ENCODE assay signal across 8 cellular contexts in genomic region chr4:27278615-27279014, GRCh38.
DNase-seq lines count a peak whose midpoint lies in the region; TF ChIP-seq lines count a peak whose summit lies in the region.
"Had no signal": no experiment of that assay in that cellular context is flagged by ENCODE, and none has a peak within 500 bp of the region (broad histone marks: within the 10 kb centered on the region; RNA-seq: fewer than 3 reads in every experiment).

No MANE protein-coding gene starts in this region.

- peaks cover 9% of the 10 kb centered on the region for H3K27me3 Mint-ChIP-seq in nephron progenitor cell (ENCODE audit: low read depth, poor library complexity)
- no peaks in the 10 kb centered on the region for H3K27me3 Mint-ChIP-seq in CD8-positive, alpha-beta memory T cell

- H3K4me3 Mint-ChIP-seq in nephron progenitor cell: no peak overlapping the region
- no peak overlapping the region for H3K4me3 Mint-ChIP-seq in CD8-positive, alpha-beta memory T cell

- no peaks in the 10 kb centered on the region for H3K4me1 Mint-ChIP-seq in nephron progenitor cell
- H3K4me1 Mint-ChIP-seq in CD8-positive, alpha-beta memory T cell: no peaks in the 10 kb centered on the region

- POLR2A ChIA-PET in CD8-positive, alpha-beta memory T cell (lab: Charles Lee): no interaction called here

- H3K27ac Mint-ChIP-seq in nephron progenitor cell: no peak overlapping the region
- no peak overlapping the region for H3K27ac Mint-ChIP-seq in CD8-positive, alpha-beta memory T cell

- CTCF ChIA-PET in CD8-positive, alpha-beta memory T cell (lab: Charles Lee): interaction anchor here (0.6 kb wide), 1 partner anchor 1002 kb away, joined by 3 read pairs; no protein-coding TSS in a partner anchor

- no peaks in the 10 kb centered on the region for H3K4me1 ChIP-seq in CD8-positive, alpha-beta memory T cell (ENCODE audit: insufficient read depth, low read length)

- TF ChIP-seq CTCF in nephron progenitor cell (IDR thresholded peaks at IDR 0.05): no peak

- no peak overlapping the region for H3K27ac ChIP-seq in CD8-positive, alpha-beta memory T cell (ENCODE audit: low read depth, low read length)

- no peaks in the 10 kb centered on the region for H3K27me3 ChIP-seq in CD8-positive, alpha-beta memory T cell (ENCODE audit: insufficient read depth, low read length, poor library complexity, severe bottlenecking)

- H3K36me3 Mint-ChIP-seq in nephron progenitor cell (ENCODE audit: low read depth): no peaks in the 10 kb centered on the region
- no peaks in the 10 kb centered on the region for H3K36me3 Mint-ChIP-seq in CD8-positive, alpha-beta memory T cell

- DNase-seq in GM03348 (ENCODE audit: low spot score) (peak; percentile 39), LHCN-M2 (ENCODE audit: low read depth) (peak; percentile 21), T47D (ENCODE audit: low read depth in 1 of 2, low spot score in 1 of 2) (peak; percentile 1 to 36), nephron progenitor cell (peak; percentile 83), occipital lobe (lab: John Stamatoyannopoulos, UW) (no peak), NCI-H345 (lab: John Stamatoyannopoulos, UW) (no peak)
- no peak for DNase-seq in CD8-positive, alpha-beta memory T cell
- DNase-seq: amniotic stem cell had no signal

- H3K4me3 ChIP-seq in CD8-positive, alpha-beta memory T cell (ENCODE audit: low read length): no peak overlapping the region

- no peaks in the 10 kb centered on the region for H3K9me3 Mint-ChIP-seq in nephron progenitor cell
- H3K9me3 Mint-ChIP-seq in CD8-positive, alpha-beta memory T cell: peaks cover 0 to 4% (median 0%) of the 10 kb centered on the region in 5 donors

- H3K36me3 ChIP-seq in CD8-positive, alpha-beta memory T cell (ENCODE audit: insufficient read depth, low read length): no peaks in the 10 kb centered on the region

- H3K9me3 ChIP-seq in CD8-positive, alpha-beta memory T cell (ENCODE audit: low read length): no peaks in the 10 kb centered on the region

- in situ Hi-C loops in T47D (cut with HindIII; ENCODE audit: low pct_unique_long_range_greater_than_20kb, low sequenced_read_pairs): no loop called here

Comparison
In these comparisons a context has a peak if more than half of its experiments do, and no peak if none do; other contexts are left out.
1. DNase-seq: peak in GM03348 (single experiment), LHCN-M2 (single experiment), T47D (2 of 2) and nephron progenitor cell (single experiment); none in CD8-positive, alpha-beta memory T cell (0 of 5), occipital lobe (single experiment) and NCI-H345 (single experiment).